Comparison of ENCODE assay signal across 1 cellular context in the genomic region with DNA sequence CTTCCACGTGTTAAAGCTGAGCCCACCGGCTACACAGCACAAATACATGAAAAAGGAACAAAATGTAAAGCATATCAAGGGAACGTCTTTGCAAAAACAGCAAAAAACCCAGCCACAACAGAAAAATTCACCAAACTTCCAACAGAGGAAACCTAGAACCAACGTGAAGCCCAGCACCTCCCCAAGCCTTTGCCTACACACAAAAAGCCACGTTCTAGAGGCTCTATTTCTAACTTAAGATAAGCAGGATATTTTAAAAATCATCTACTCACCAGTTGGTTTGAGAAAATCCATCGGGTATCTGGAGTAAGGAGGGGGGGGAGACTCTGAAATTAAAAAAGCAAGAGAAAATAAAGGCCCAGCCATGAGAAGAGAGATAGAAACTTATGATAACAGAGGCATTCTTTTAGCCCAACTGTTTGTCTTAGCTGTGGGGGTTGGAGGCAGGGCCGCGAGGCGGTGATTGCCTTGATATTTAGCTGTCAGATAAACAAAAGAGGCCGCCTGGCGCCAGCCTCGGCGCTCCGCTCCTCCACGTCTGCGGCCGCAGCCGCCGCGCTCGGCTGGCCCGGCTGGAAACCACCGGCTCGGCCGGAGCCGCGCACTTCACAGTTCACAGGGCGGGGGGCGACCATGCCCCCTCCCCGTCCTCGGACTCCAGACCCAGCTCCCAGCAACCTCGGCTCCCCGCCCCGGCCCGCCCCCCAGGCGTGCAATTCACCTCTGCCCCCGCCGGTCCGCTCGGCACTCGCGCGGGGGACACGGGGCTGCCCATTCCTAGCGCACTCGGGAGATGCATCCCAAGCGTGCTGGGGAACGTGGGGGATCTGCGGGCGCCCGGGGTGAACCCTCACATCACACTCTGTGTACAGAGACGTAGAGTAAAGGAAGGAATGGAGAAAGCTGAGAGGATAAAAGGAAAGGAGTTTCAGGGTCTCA.
TF ChIP-seq lines count a peak whose summit lies in the region.

No MANE protein-coding gene starts in this region.

TF ChIP-seq in HepG2, 621 proteins besides CTCF, POLR2A, EP300 and RAD21 (continued from another document and continues in another):
- TF ChIP-seq ZNF574 (CRISPR knock-in tag; IDR thresholded peaks at IDR 0.05) (peak; percentile 46), ZNF687 (CRISPR knock-in tag; IDR thresholded peaks at IDR 0.05) (peak; percentile 79), E2F5 (CRISPR knock-in tag; conservative IDR thresholded peaks at IDR 0.05) (no peak), SP1 (IDR thresholded peaks at IDR 0.05) (no peak), SP1 (CRISPR knock-in tag; IDR thresholded peaks at IDR 0.05) (peak; percentile 33; the same call in 1 of the 2 replicates), ZNF143 (CRISPR knock-in tag; IDR thresholded peaks at IDR 0.05) (peak; percentile 70), CEBPG (CRISPR knock-in tag; IDR thresholded peaks at IDR 0.05) (0 out of 2 replicates have a peak, but pooled peaks have one; percentile 3), TMF1 (CRISPR knock-in tag; IDR thresholded peaks at IDR 0.05; ENCODE audit: low read depth) (peak; percentile 26; the same call in 1 of the 2 replicates), NFE2 (CRISPR knock-in tag; IDR thresholded peaks at IDR 0.05) (no peak), FOXA3 (CRISPR knock-in tag; IDR thresholded peaks at IDR 0.05) (peak; percentile 29; the same call in 1 of the 2 replicates), ZNF282 (IDR thresholded peaks at IDR 0.05; ENCODE audit: partially characterized antibody) (no peak), SAP130 (CRISPR knock-in tag; IDR thresholded peaks at IDR 0.05; ENCODE audit: low read depth) (peak; percentile 86), ZNF331 (CRISPR knock-in tag; IDR thresholded peaks at IDR 0.05) (peak; percentile 57; the same call in 1 of the 2 replicates), CCDC6 (CRISPR knock-in tag; IDR thresholded peaks at IDR 0.05) (peak; percentile 49; the same call in 1 of the 2 replicates), MTA1 (CRISPR knock-in tag; IDR thresholded peaks at IDR 0.05; ENCODE audit: borderline replicate concordance) (peak; percentile 79), SIN3A (IDR thresholded peaks at IDR 0.05; ENCODE audit: borderline replicate concordance, low read depth, low read length) (0 out of 2 replicates have a peak, but pooled peaks have one; percentile 28), ZNF841 (CRISPR knock-in tag; IDR thresholded peaks at IDR 0.05; ENCODE audit: borderline replicate concordance) (0 out of 2 replicates have a peak, but pooled peaks have one; percentile 22), ZFP36L2 (CRISPR knock-in tag; IDR thresholded peaks at IDR 0.05) (no peak), MATR3 (CRISPR knock-in tag; IDR thresholded peaks at IDR 0.05) (no peak), ZNF672 (CRISPR knock-in tag; IDR thresholded peaks at IDR 0.05) (0 out of 2 replicates have a peak, but pooled peaks have one; percentile 45), JDP2 (CRISPR knock-in tag; IDR thresholded peaks at IDR 0.05; ENCODE audit: borderline replicate concordance) (no peak), ZNF24 (IDR thresholded peaks at IDR 0.05) (no peak), ZSCAN12 (CRISPR knock-in tag; IDR thresholded peaks at IDR 0.05) (no peak), HOXA7 (CRISPR knock-in tag; IDR thresholded peaks at IDR 0.05) (0 out of 2 replicates have a peak, but pooled peaks have one; percentile 52), ZNF556 (CRISPR knock-in tag; IDR thresholded peaks at IDR 0.05; ENCODE audit: borderline replicate concordance) (0 out of 2 replicates have a peak, but pooled peaks have one; percentile 61)
- TF ChIP-seq, protein P1, sequence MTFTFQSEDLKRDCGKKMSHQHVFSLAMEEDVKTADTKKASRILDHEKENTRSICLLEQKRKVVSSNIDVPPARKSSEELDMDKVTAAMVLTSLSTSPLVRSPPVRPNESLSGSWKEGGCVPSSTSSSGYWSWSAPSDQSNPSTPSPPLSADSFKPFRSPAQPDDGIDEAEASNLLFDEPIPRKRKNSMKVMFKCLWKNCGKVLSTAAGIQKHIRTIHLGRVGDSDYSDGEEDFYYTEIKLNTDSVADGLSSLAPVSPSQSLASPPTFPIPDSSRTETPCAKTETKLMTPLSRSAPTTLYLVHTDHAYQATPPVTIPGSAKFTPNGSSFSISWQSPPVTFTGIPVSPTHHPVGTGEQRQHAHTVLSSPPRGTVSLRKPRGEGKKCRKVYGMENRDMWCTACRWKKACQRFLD (CRISPR knock-in tag; IDR thresholded peaks at IDR 0.05; ENCODE audit: borderline replicate concordance) = no peak
- TF ChIP-seq, protein P2, sequence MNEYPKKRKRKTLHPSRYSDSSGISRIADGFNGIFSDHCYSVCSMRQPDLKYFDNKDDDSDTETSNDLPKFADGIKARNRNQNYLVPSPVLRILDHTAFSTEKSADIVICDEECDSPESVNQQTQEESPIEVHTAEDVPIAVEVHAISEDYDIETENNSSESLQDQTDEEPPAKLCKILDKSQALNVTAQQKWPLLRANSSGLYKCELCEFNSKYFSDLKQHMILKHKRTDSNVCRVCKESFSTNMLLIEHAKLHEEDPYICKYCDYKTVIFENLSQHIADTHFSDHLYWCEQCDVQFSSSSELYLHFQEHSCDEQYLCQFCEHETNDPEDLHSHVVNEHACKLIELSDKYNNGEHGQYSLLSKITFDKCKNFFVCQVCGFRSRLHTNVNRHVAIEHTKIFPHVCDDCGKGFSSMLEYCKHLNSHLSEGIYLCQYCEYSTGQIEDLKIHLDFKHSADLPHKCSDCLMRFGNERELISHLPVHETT (CRISPR knock-in tag; conservative IDR thresholded peaks at IDR 0.05) = peak; percentile 41; the same call in 1 of the 2 replicates
- TF ChIP-seq, protein P3, sequence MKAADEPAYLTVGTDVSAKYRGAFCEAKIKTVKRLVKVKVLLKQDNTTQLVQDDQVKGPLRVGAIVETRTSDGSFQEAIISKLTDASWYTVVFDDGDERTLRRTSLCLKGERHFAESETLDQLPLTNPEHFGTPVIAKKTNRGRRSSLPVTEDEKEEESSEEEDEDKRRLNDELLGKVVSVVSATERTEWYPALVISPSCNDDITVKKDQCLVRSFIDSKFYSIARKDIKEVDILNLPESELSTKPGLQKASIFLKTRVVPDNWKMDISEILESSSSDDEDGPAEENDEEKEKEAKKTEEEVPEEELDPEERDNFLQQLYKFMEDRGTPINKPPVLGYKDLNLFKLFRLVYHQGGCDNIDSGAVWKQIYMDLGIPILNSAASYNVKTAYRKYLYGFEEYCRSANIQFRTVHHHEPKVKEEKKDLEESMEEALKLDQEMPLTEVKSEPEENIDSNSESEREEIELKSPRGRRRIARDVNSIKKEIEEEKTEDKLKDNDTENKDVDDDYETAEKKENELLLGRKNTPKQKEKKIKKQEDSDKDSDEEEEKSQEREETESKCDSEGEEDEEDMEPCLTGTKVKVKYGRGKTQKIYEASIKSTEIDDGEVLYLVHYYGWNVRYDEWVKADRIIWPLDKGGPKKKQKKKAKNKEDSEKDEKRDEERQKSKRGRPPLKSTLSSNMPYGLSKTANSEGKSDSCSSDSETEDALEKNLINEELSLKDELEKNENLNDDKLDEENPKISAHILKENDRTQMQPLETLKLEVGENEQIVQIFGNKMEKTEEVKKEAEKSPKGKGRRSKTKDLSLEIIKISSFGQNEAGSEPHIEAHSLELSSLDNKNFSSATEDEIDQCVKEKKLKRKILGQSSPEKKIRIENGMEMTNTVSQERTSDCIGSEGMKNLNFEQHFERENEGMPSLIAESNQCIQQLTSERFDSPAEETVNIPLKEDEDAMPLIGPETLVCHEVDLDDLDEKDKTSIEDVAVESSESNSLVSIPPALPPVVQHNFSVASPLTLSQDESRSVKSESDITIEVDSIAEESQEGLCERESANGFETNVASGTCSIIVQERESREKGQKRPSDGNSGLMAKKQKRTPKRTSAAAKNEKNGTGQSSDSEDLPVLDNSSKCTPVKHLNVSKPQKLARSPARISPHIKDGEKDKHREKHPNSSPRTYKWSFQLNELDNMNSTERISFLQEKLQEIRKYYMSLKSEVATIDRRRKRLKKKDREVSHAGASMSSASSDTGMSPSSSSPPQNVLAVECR (CRISPR knock-in tag; IDR thresholded peaks at IDR 0.05; ENCODE audit: borderline replicate concordance) = peak; percentile 63; the same call in 1 of the 2 replicates
- TF ChIP-seq, protein P4, sequence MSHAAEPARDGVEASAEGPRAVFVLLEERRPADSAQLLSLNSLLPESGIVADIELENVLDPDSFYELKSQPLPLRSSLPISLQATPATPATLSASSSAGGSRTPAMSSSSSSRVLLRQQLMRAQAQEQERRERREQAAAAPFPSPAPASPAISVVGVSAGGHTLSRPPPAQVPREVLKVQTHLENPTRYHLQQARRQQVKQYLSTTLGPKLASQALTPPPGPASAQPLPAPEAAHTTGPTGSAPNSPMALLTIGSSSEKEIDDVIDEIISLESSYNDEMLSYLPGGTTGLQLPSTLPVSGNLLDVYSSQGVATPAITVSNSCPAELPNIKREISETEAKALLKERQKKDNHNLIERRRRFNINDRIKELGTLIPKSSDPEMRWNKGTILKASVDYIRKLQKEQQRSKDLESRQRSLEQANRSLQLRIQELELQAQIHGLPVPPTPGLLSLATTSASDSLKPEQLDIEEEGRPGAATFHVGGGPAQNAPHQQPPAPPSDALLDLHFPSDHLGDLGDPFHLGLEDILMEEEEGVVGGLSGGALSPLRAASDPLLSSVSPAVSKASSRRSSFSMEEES (CRISPR knock-in tag; IDR thresholded peaks at IDR 0.05) = 0 out of 2 replicates have a peak, but pooled peaks have one; percentile 22
- TF ChIP-seq, protein P5, sequence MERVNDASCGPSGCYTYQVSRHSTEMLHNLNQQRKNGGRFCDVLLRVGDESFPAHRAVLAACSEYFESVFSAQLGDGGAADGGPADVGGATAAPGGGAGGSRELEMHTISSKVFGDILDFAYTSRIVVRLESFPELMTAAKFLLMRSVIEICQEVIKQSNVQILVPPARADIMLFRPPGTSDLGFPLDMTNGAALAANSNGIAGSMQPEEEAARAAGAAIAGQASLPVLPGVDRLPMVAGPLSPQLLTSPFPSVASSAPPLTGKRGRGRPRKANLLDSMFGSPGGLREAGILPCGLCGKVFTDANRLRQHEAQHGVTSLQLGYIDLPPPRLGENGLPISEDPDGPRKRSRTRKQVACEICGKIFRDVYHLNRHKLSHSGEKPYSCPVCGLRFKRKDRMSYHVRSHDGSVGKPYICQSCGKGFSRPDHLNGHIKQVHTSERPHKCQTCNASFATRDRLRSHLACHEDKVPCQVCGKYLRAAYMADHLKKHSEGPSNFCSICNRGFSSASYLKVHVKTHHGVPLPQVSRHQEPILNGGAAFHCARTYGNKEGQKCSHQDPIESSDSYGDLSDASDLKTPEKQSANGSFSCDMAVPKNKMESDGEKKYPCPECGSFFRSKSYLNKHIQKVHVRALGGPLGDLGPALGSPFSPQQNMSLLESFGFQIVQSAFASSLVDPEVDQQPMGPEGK (CRISPR knock-in tag; IDR thresholded peaks at IDR 0.05) = peak; percentile 99
- TF ChIP-seq, protein P6, sequence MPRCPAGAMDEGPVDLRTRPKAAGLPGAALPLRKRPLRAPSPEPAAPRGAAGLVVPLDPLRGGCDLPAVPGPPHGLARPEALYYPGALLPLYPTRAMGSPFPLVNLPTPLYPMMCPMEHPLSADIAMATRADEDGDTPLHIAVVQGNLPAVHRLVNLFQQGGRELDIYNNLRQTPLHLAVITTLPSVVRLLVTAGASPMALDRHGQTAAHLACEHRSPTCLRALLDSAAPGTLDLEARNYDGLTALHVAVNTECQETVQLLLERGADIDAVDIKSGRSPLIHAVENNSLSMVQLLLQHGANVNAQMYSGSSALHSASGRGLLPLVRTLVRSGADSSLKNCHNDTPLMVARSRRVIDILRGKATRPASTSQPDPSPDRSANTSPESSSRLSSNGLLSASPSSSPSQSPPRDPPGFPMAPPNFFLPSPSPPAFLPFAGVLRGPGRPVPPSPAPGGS (CRISPR knock-in tag; IDR thresholded peaks at IDR 0.05) = 0 out of 2 replicates have a peak, but pooled peaks have one; percentile 24
